14 cellular contexts compared by ENCODE assay signal in the genomic region with DNA sequence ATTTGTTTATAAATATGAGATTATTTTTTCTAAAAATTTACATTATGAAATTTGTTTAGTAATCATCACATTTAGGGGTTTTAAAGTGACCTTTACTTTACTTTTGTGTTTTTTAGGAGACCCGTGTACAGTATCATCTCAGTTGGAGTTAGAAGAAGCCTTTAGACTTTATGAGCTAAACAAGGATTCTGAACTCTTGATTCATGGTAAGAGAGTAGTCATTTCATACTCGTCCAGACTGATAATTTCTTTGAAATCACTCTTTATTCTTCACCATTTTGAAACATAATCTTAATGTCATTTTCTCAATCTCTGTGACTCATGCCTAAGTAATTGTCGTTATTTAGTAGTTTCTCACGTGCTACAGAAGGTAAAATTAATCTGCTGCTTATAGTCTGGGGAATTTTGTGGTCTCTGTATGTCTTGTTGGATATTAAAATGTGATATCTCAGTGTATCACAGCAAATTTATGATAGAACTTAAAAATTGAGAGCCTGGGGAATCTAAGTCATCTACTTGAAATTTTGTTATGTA.
"Had no signal": no experiment of that assay in that cellular context is flagged by ENCODE, and none has a peak within 500 bp of the region (broad histone marks: within the 10 kb centered on the region; RNA-seq: fewer than 3 reads in every experiment).

No MANE protein-coding gene starts in this region.

- H3K36me3 ChIP-seq: uterus had no signal

- H3K4me1 Mint-ChIP-seq: mesothelial cell of epicardium, nephron progenitor cell had no signal

- H3K27me3 ChIP-seq: ascending aorta, SJSA1, tibial artery, uterus had no signal

- H3K4me3 ChIP-seq: ascending aorta, lung, SJSA1, tibial artery, uterus had no signal

- H3K27ac Mint-ChIP-seq: activated CD4-positive, alpha-beta memory T cell treated with anti-CD3 and anti-CD28 coated beads, Interleukin-2, amount 10 ng/mL, durations not matched to agents 7 days and 5 days; mesothelial cell of epicardium; nephron progenitor cell had no signal

- H3K4me3 Mint-ChIP-seq: activated CD4-positive, alpha-beta memory T cell treated with anti-CD3 and anti-CD28 coated beads, Interleukin-2, amount 10 ng/mL, durations not matched to agents 7 days and 5 days; mesothelial cell of epicardium; nephron progenitor cell had no signal

- DNase-seq: activated CD4-positive, alpha-beta memory T cell treated with anti-CD3 and anti-CD28 coated beads, Interleukin-2, amount 10 ng/mL, durations not matched to agents 7 days and 5 days; activated CD4-positive, CD25-positive, alpha-beta regulatory T cell treated with anti-CD3 and anti-CD28 coated beads, Interleukin-2, amount 50 U/mL, for 72 hours; activated CD8-positive, alpha-beta memory T cell treated with anti-CD3 and anti-CD28 coated beads, Interleukin-2, amount 50 U/mL, for 4 hours; activated effector memory CD4-positive, alpha-beta T cell treated with anti-CD3 and anti-CD28 coated beads, Interleukin-2, amount 50 U/mL, for 16 hours; islet precursor cell; nephron progenitor cell; occipital lobe; right cardiac atrium; tibial artery; uterus had no signal

- H3K27me3 Mint-ChIP-seq: activated CD4-positive, alpha-beta memory T cell treated with anti-CD3 and anti-CD28 coated beads, Interleukin-2, amount 10 ng/mL, durations not matched to agents 7 days and 5 days had no signal

- H3K27ac ChIP-seq: ascending aorta, SJSA1, tibial artery, uterus had no signal

- H3K9me3 ChIP-seq: SJSA1, uterus had no signal

- H3K4me1 ChIP-seq: ascending aorta, tibial artery, uterus had no signal
